Comparison of ENCODE assay signal across 1 cellular context in genomic region chr15:83065431-83065830, GRCh38.
TF ChIP-seq lines count a peak whose summit lies in the region.

No MANE protein-coding gene starts in this region.

TF ChIP-seq in K562, 482 proteins besides CTCF, POLR2A, EP300 and RAD21:
- TF ChIP-seq HMBOX1 (IDR thresholded peaks at IDR 0.05) (0 out of 2 replicates have a peak, but pooled peaks have one; percentile 4), RBM17 (IDR thresholded peaks at IDR 0.05; ENCODE audit: borderline replicate concordance, low read depth, low read length) (no peak)
